1 cellular context compared by ENCODE assay signal in genomic region chr2:170928824-170929685, GRCh38.
A peak's percentile ranks its signal among the peaks of the same experiment; 100 is the strongest.
TF ChIP-seq lines count a peak whose summit lies in the region.

Gene GORASP2 (plus strand): TSS chr2:170929253. CDS start chr2:170929341, 88 bp downstream.

TF ChIP-seq in HepG2, 621 proteins besides CTCF, POLR2A, EP300 and RAD21 (continued from another document and continues in another):
- TF ChIP-seq ZNF710 (CRISPR knock-in tag; IDR thresholded peaks at IDR 0.05; ENCODE audit: borderline replicate concordance) (peak; percentile 84; the same call in 1 of the 2 replicates), SYNCRIP (IDR thresholded peaks at IDR 0.05; ENCODE audit: insufficient read depth, low read depth, low read length) (no peak), ZNF557 (CRISPR knock-in tag; IDR thresholded peaks at IDR 0.05) (0 out of 2 replicates have a peak, but pooled peaks have one; percentile 90), ESRRA (CRISPR knock-in tag; IDR thresholded peaks at IDR 0.05; ENCODE audit: low read depth) (peak; percentile 47; the same call in 1 of the 2 replicates), PCBP2 (optimal IDR thresholded peaks at IDR 0.05; ENCODE audit: low read depth, low read length, poor library complexity, severe bottlenecking) (no peak), ZNF441 (CRISPR knock-in tag; IDR thresholded peaks at IDR 0.05; ENCODE audit: borderline replicate concordance) (peak; percentile 83; the same call in 1 of the 2 replicates), RARA (CRISPR knock-in tag; IDR thresholded peaks at IDR 0.05) (peak; percentile 57; the same call in 1 of the 2 replicates), TP53 (CRISPR knock-in tag; conservative IDR thresholded peaks at IDR 0.05) (no peak), TCF12 (IDR thresholded peaks at IDR 0.05) (no peak), TCF12 (CRISPR knock-in tag; IDR thresholded peaks at IDR 0.05) (peak; percentile 91), KAT7 (CRISPR knock-in tag; IDR thresholded peaks at IDR 0.05; ENCODE audit: borderline replicate concordance) (peak; percentile 100), ZNF10 (CRISPR knock-in tag; IDR thresholded peaks at IDR 0.05; ENCODE audit: borderline replicate concordance, low read depth) (no peak), ZNF160 (CRISPR knock-in tag; IDR thresholded peaks at IDR 0.05) (0 out of 2 replicates have a peak, but pooled peaks have one; percentile 49), SRF (IDR thresholded peaks at IDR 0.05; ENCODE audit: low read depth, low read length) (peak; percentile 57; the same call in 1 of the 2 replicates), MIXL1 (CRISPR knock-in tag; IDR thresholded peaks at IDR 0.05) (peak; percentile 68; the same call in 1 of the 2 replicates), BORCS8-MEF2B (CRISPR knock-in tag; IDR thresholded peaks at IDR 0.05) (peak; percentile 99), ELF3 (CRISPR knock-in tag; IDR thresholded peaks at IDR 0.05) (peak; percentile 92), U2AF2 (IDR thresholded peaks at IDR 0.05; ENCODE audit: low read depth, low read length) (no peak), ETV6 (CRISPR knock-in tag; conservative IDR thresholded peaks at IDR 0.05) (peak; percentile 97), HNF4G (IDR thresholded peaks at IDR 0.05; ENCODE audit: borderline replicate concordance, low read depth, low read length) (no peak), HNF4G (CRISPR knock-in tag; IDR thresholded peaks at IDR 0.05; ENCODE audit: borderline replicate concordance, low read depth) (peak; percentile 79; the same call in 1 of the 2 replicates), ZNF7 (CRISPR knock-in tag; IDR thresholded peaks at IDR 0.05) (no peak; the same call in 1 of the 2 replicates), ZNF788 (CRISPR knock-in tag; IDR thresholded peaks at IDR 0.05; ENCODE audit: borderline replicate concordance) (peak; percentile 96; the same call in 1 of the 2 replicates), MATR3 (CRISPR knock-in tag; IDR thresholded peaks at IDR 0.05) (no peak), ZNF224 (CRISPR knock-in tag; IDR thresholded peaks at IDR 0.05) (peak; percentile 45; the same call in 1 of the 2 replicates), ZNF414 (CRISPR knock-in tag; IDR thresholded peaks at IDR 0.05) (peak; percentile 53; the same call in 1 of the 2 replicates), TFDP1 (CRISPR knock-in tag; IDR thresholded peaks at IDR 0.05; ENCODE audit: borderline replicate concordance) (peak; percentile 100), NFE2L1 (CRISPR knock-in tag; IDR thresholded peaks at IDR 0.05; ENCODE audit: borderline replicate concordance) (no peak; the same call in 1 of the 2 replicates), CREBL2 (CRISPR knock-in tag; IDR thresholded peaks at IDR 0.05; ENCODE audit: borderline replicate concordance) (peak; percentile 98; the same call in 1 of the 2 replicates), ZNF253 (CRISPR knock-in tag; IDR thresholded peaks at IDR 0.05; ENCODE audit: borderline replicate concordance) (peak; percentile 92), SNRNP70 (IDR thresholded peaks at IDR 0.05; ENCODE audit: low read depth, low read length) (no peak), JDP2 (CRISPR knock-in tag; IDR thresholded peaks at IDR 0.05; ENCODE audit: borderline replicate concordance) (no peak; the same call in 1 of the 2 replicates), ZNF800 (CRISPR knock-in tag; IDR thresholded peaks at IDR 0.05) (no peak; the same call in none of the 2 replicates), CREM (IDR thresholded peaks at IDR 0.05) (peak; percentile 82), CREM (CRISPR knock-in tag; IDR thresholded peaks at IDR 0.05) (no peak), ZSCAN21 (CRISPR knock-in tag; IDR thresholded peaks at IDR 0.05; ENCODE audit: borderline replicate concordance) (peak; percentile 86), ZBTB10 (CRISPR knock-in tag; IDR thresholded peaks at IDR 0.05; ENCODE audit: borderline replicate concordance) (no peak; the same call in 1 of the 2 replicates), GLMP (CRISPR knock-in tag; IDR thresholded peaks at IDR 0.05; ENCODE audit: borderline replicate concordance) (no peak), NBN (conservative IDR thresholded peaks at IDR 0.05) (no peak), KDM2A (CRISPR knock-in tag; IDR thresholded peaks at IDR 0.05; ENCODE audit: borderline replicate concordance, low read depth) (peak; percentile 98), HNF1A (IDR thresholded peaks at IDR 0.05; ENCODE audit: low read depth) (0 out of 2 replicates have a peak, but pooled peaks have one; percentile 31), HNF1A (CRISPR knock-in tag; IDR thresholded peaks at IDR 0.05; ENCODE audit: borderline replicate concordance) (peak; percentile 89; the same call in 1 of the 2 replicates), MXD4 (CRISPR knock-in tag; IDR thresholded peaks at IDR 0.05) (peak; percentile 97), SP5 (CRISPR knock-in tag; IDR thresholded peaks at IDR 0.05; ENCODE audit: borderline replicate concordance, low read depth) (peak; percentile 85), NFYC (CRISPR knock-in tag; IDR thresholded peaks at IDR 0.05) (peak; percentile 84), SMAD1 (CRISPR knock-in tag; IDR thresholded peaks at IDR 0.05; ENCODE audit: borderline replicate concordance, low read depth) (peak; percentile 97), PHF20 (CRISPR knock-in tag; IDR thresholded peaks at IDR 0.05) (peak; percentile 83; the same call in 1 of the 2 replicates), GFI1 (CRISPR knock-in tag; IDR thresholded peaks at IDR 0.05; ENCODE audit: borderline replicate concordance) (peak; percentile 82), TCF7L2 (IDR thresholded peaks at IDR 0.05; ENCODE audit: low read depth, low read length) (no peak), ZNF576 (CRISPR knock-in tag; IDR thresholded peaks at IDR 0.05) (peak; percentile 55; the same call in 1 of the 2 replicates)
